ENCODE assay signal across 29 cellular contexts in the genomic region with DNA sequence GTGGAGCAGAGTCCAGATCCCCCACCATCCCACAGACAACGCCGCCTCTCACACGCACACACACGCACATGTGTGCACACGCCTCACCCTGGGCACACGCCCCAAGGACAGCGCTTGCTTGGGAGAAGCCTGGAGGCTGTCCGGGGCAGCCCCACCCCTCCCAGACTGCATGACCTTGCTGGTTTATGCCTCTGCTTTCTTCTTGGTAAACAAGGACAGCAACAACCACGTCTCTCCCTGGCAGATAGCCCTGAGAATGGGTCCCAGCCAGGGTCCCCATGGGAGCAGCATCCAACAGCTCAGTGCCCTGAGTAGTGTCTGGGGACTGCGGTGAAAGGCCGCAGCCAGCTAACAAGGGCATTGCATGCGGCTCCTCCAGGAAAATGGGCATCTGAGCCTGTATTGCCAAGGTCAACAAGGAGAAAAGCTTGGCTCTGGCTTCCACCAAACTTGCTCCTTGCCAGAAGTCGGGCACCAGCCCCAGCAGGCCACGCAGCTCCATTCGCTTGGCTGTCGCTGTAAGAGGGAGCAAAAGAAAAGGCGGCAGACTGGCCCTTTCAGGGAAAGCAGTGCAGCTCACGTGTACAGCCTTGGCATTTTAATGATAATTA.
DNase-seq lines count a peak whose midpoint lies in the region; ATAC-seq, FAIRE-seq and TF ChIP-seq lines count a peak whose summit lies in the region.
"Had no signal": no experiment of that assay in that cellular context is flagged by ENCODE, and none has a peak within 500 bp of the region (broad histone marks: within the 10 kb centered on the region; RNA-seq: fewer than 3 reads in every experiment).

No MANE protein-coding gene starts in this region.

- H3K4me3 Mint-ChIP-seq in osteocyte (ENCODE audit: unreplicated experiment): no peak overlapping the region
- no peak overlapping the region for H3K4me3 Mint-ChIP-seq in CD4-positive, alpha-beta T cell
- H3K4me3 Mint-ChIP-seq: activated CD4-positive, alpha-beta memory T cell treated with anti-CD3 and anti-CD28 coated beads for 36 hours; activated naive CD8-positive, alpha-beta T cell treated with anti-CD3 and anti-CD28 coated beads, Interleukin-2, amount 50 U/mL, for 24 hours; CD4-positive, alpha-beta memory T cell; effector memory CD8-positive, alpha-beta T cell; naive thymus-derived CD8-positive, alpha-beta T cell had no signal

- no peaks in the 10 kb centered on the region for H3K9me2 ChIP-seq in OCI-LY1 (ENCODE audit: low read depth, low read length)

- peaks cover 5 to 61% (median 21%) of the 10 kb centered on the region in 11 experiments; a peak in 15 of 22 replicates for H3K27me3 ChIP-seq in BLaER1 treated with 17β-estradiol and CSF1 and Interleukin-3, amounts not matched to agents 10 nM and 100 nM
- H3K27me3 ChIP-seq in OCI-LY1 (ENCODE audit: insufficient read depth, low read length): no peaks in the 10 kb centered on the region
- H3K27me3 ChIP-seq in CD4-positive, alpha-beta T cell (ENCODE audit: control insufficient read depth, insufficient read depth, low read length): no peaks in the 10 kb centered on the region
- H3K27me3 ChIP-seq: breast epithelium, colonic mucosa, hepatocyte had no signal

- TF ChIP-seq CTCF in OCI-LY1 (IDR thresholded peaks at IDR 0.05; ENCODE audit: low read length): no peak
- TF ChIP-seq CTCF in osteocyte (IDR thresholded peaks at IDR 0.05): no peak
- TF ChIP-seq CTCF in CD4-positive, alpha-beta T cell (IDR thresholded peaks at IDR 0.05): no peak

- no peaks in the 10 kb centered on the region for H3K4me1 Mint-ChIP-seq in osteocyte (ENCODE audit: unreplicated experiment)
- no peaks in the 10 kb centered on the region for H3K4me1 Mint-ChIP-seq in CD4-positive, alpha-beta T cell (ENCODE audit: low read depth)
- H3K4me1 Mint-ChIP-seq: activated naive CD8-positive, alpha-beta T cell treated with anti-CD3 and anti-CD28 coated beads, Interleukin-2, amount 50 U/mL, for 24 hours; CD4-positive, alpha-beta memory T cell had no signal

- POLR2A ChIA-PET in CD4-positive, alpha-beta T cell (lab: Charles Lee): no interaction called here

- FAIRE-seq in RCC 7860 (lab: Jason Lieb, UNC): no peak
- FAIRE-seq: H54 had no signal

- peak; percentile 74 for DNase-seq in osteocyte (ENCODE audit: extremely low spot score, unreplicated experiment)
- no peak for DNase-seq in RCC 7860 (ENCODE audit: low spot score)
- DNase-seq in CD4-positive, alpha-beta T cell: no peak
- DNase-seq: activated CD4-positive, alpha-beta memory T cell treated with anti-CD3 and anti-CD28 coated beads for 36 hours; activated gamma-delta T cell; activated naive CD8-positive, alpha-beta T cell treated with anti-CD3 and anti-CD28 coated beads, Interleukin-2, amount 50 U/mL, for 24 hours; CD4-positive, alpha-beta memory T cell; colonic mucosa; effector memory CD8-positive, alpha-beta T cell; foreskin melanocyte; left ventricle myocardium inferior; naive thymus-derived CD8-positive, alpha-beta T cell; NCI-H1694 treated with DMSO at 0.1 percent for 48 hours; NCI-H2171; NCI-H774; PC-3; psoas muscle; SHP77 treated with DMSO at 0.1 percent for 48 hours; SW 1271; trophoblast cell had no signal

- no peak overlapping the region for H3K27ac Mint-ChIP-seq in osteocyte (ENCODE audit: unreplicated experiment)
- H3K27ac Mint-ChIP-seq in CD4-positive, alpha-beta T cell: no peak overlapping the region
- H3K27ac Mint-ChIP-seq: activated CD4-positive, alpha-beta memory T cell treated with anti-CD3 and anti-CD28 coated beads for 36 hours; activated naive CD8-positive, alpha-beta T cell treated with anti-CD3 and anti-CD28 coated beads, Interleukin-2, amount 50 U/mL, for 24 hours; CD4-positive, alpha-beta memory T cell; effector memory CD8-positive, alpha-beta T cell had no signal

- peak overlapping the region in 1 of 10 experiments; percentile 1; a peak in 1 of 20 replicates for H3K4me3 ChIP-seq in BLaER1 treated with 17β-estradiol and CSF1 and Interleukin-3, amounts not matched to agents 10 nM and 100 nM
- H3K4me3 ChIP-seq in OCI-LY1 (ENCODE audit: low read depth, low read length, poor library complexity, severe bottlenecking): peak overlapping the region; percentile 66
- H3K4me3 ChIP-seq: breast epithelium, colonic mucosa, esophagus muscularis mucosa, hepatocyte, left ventricle myocardium inferior, psoas muscle had no signal

- no peak overlapping the region for H2AFZ ChIP-seq in OCI-LY1 (ENCODE audit: low read length)
- H2AFZ ChIP-seq: hepatocyte had no signal

- no peaks in the 10 kb centered on the region for H3F3A ChIP-seq in OCI-LY1 (ENCODE audit: insufficient read depth, low read length)

- intact Hi-C loops in CD4-positive, alpha-beta T cell (cut with DNase I, micrococcal nuclease): no loop called here

- peaks cover 0 to 11% (median 5%) of the 10 kb centered on the region in 11 experiments; a peak in 13 of 22 replicates for H3K9me3 ChIP-seq in BLaER1 treated with 17β-estradiol and CSF1 and Interleukin-3, amounts not matched to agents 10 nM and 100 nM (replicated peaks in 1 of 11)
- no peaks in the 10 kb centered on the region for H3K9me3 ChIP-seq in OCI-LY1 (ENCODE audit: low read length)
- H3K9me3 ChIP-seq in CD4-positive, alpha-beta T cell (ENCODE audit: control insufficient read depth, low read length): no peaks in the 10 kb centered on the region
- H3K9me3 ChIP-seq: breast epithelium, colonic mucosa, esophagus muscularis mucosa, left ventricle myocardium inferior, psoas muscle had no signal

- peaks cover 28 to 67% (median 63%) of the 10 kb centered on the region in 10 experiments for H3K4me1 ChIP-seq in BLaER1 treated with 17β-estradiol and CSF1 and Interleukin-3, amounts not matched to agents 10 nM and 100 nM
- H3K4me1 ChIP-seq in OCI-LY1 (ENCODE audit: insufficient read depth, low read length, severe bottlenecking): peaks cover 61% of the 10 kb centered on the region
- H3K4me1 ChIP-seq: breast epithelium, colonic mucosa, esophagus muscularis mucosa, left ventricle myocardium inferior, psoas muscle had no signal

- no peaks in the 10 kb centered on the region for H3K27me3 Mint-ChIP-seq in osteocyte (ENCODE audit: unreplicated experiment)
- no peaks in the 10 kb centered on the region for H3K27me3 Mint-ChIP-seq in CD4-positive, alpha-beta T cell
- H3K27me3 Mint-ChIP-seq: activated CD4-positive, alpha-beta memory T cell treated with anti-CD3 and anti-CD28 coated beads for 36 hours; activated naive CD8-positive, alpha-beta T cell treated with anti-CD3 and anti-CD28 coated beads, Interleukin-2, amount 50 U/mL, for 24 hours; CD4-positive, alpha-beta memory T cell; effector memory CD8-positive, alpha-beta T cell; naive thymus-derived CD8-positive, alpha-beta T cell had no signal

- peak overlapping the region in 2 of 11 experiments; percentile 20 to 48; a peak in 4 of 22 replicates for H3K9ac ChIP-seq in BLaER1 treated with 17β-estradiol and CSF1 and Interleukin-3, amounts not matched to agents 10 nM and 100 nM
- H3K9ac ChIP-seq in OCI-LY1 (ENCODE audit: low read length): peak overlapping the region; percentile 16; the same call in 1 of the 2 replicates

- peaks cover 0 to 51% (median 22%) of the 10 kb centered on the region in 11 experiments; a peak in 13 of 22 replicates for H4K20me1 ChIP-seq in BLaER1 treated with 17β-estradiol and CSF1 and Interleukin-3, amounts not matched to agents 10 nM and 100 nM
- no peaks in the 10 kb centered on the region for H4K20me1 ChIP-seq in OCI-LY1 (ENCODE audit: insufficient read depth, low read length)

- no peaks in the 10 kb centered on the region for H3K79me2 ChIP-seq in OCI-LY1 (ENCODE audit: insufficient read depth, low read length)
- H3K79me2 ChIP-seq: hepatocyte had no signal

- peak overlapping the region in 10 of 11 experiments; percentile 12 to 97 (median 89); a peak in 19 of 22 replicates for H3K4me2 ChIP-seq in BLaER1 treated with 17β-estradiol and CSF1 and Interleukin-3, amounts not matched to agents 10 nM and 100 nM
- H3K4me2 ChIP-seq in OCI-LY1 (ENCODE audit: low read length): peak overlapping the region; percentile 66
- H3K4me2 ChIP-seq: hepatocyte had no signal

- H3K36me3 ChIP-seq in BLaER1 treated with 17β-estradiol and CSF1 and Interleukin-3, amounts not matched to agents 10 nM and 100 nM: no peaks in the 10 kb centered on the region
- H3K36me3 ChIP-seq in OCI-LY1 (ENCODE audit: insufficient read depth, low read length): peaks cover 10% of the 10 kb centered on the region
- H3K36me3 ChIP-seq: breast epithelium, colonic mucosa, esophagus muscularis mucosa, left ventricle myocardium inferior had no signal

- ATAC-seq in esophagus mucosa: peak; percentile 40
- no peak for ATAC-seq in CD4-positive, alpha-beta T cell (ENCODE audit: poor library complexity)
- ATAC-seq in HG03039 (IDR thresholded peaks at IDR 0.05; ENCODE audit: unreplicated experiment): no peak
- no peak for ATAC-seq in GM18909 (IDR thresholded peaks at IDR 0.05; ENCODE audit: poor library complexity, unreplicated experiment)
- ATAC-seq: activated naive CD8-positive, alpha-beta T cell treated with anti-CD3 and anti-CD28 coated beads, Interleukin-2, amount 50 U/mL, for 24 hours; effector memory CD8-positive, alpha-beta T cell; naive thymus-derived CD8-positive, alpha-beta T cell; PC-3; psoas muscle had no signal

- H3K27ac ChIP-seq in BLaER1 treated with 17β-estradiol and CSF1 and Interleukin-3, amounts not matched to agents 10 nM and 100 nM: no peak overlapping the region
- H3K27ac ChIP-seq in OCI-LY1 (ENCODE audit: low read depth, low read length, poor library complexity, severe bottlenecking): peak overlapping the region; percentile 60
- H3K27ac ChIP-seq in CD4-positive, alpha-beta T cell (ENCODE audit: low read depth, low read length): no peak overlapping the region
- H3K27ac ChIP-seq: breast epithelium, colonic mucosa, esophagus muscularis mucosa, hepatocyte, left ventricle myocardium inferior, psoas muscle had no signal

- CTCF ChIA-PET in CD4-positive, alpha-beta T cell (lab: Charles Lee): no interaction called here

- no peaks in the 10 kb centered on the region for H3K9me3 Mint-ChIP-seq in osteocyte (ENCODE audit: unreplicated experiment)
- H3K9me3 Mint-ChIP-seq in CD4-positive, alpha-beta T cell: no peaks in the 10 kb centered on the region
- H3K9me3 Mint-ChIP-seq: activated CD4-positive, alpha-beta memory T cell treated with anti-CD3 and anti-CD28 coated beads for 36 hours; activated naive CD8-positive, alpha-beta T cell treated with anti-CD3 and anti-CD28 coated beads, Interleukin-2, amount 50 U/mL, for 24 hours; CD4-positive, alpha-beta memory T cell; effector memory CD8-positive, alpha-beta T cell; naive thymus-derived CD8-positive, alpha-beta T cell had no signal

- H3K36me3 Mint-ChIP-seq in osteocyte (ENCODE audit: unreplicated experiment): no peaks in the 10 kb centered on the region
- no peaks in the 10 kb centered on the region for H3K36me3 Mint-ChIP-seq in CD4-positive, alpha-beta T cell (ENCODE audit: low read depth)
- H3K36me3 Mint-ChIP-seq: activated CD4-positive, alpha-beta memory T cell treated with anti-CD3 and anti-CD28 coated beads for 36 hours; CD4-positive, alpha-beta memory T cell; naive thymus-derived CD8-positive, alpha-beta T cell had no signal
